ENCODE assay signal across 24 cellular contexts in the genomic region with DNA sequence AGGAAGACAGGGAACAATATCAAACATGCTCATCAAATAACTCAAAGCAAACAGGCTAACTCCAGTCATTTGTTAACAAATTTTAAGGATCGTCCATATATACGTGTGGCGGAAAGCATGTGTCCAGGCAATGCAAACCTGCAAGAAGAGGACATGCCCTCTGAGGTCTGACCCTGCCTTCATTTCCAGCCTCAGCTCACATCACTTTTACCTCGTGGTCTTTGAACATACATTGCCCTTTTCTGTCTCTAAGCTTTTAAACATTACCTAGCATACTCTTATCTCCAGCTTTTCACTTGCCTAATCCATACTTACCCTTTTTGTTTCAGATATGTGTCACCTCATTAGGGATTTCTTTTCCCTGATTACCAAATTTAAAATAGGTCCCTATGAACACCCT.
"Had no signal": no experiment of that assay in that cellular context is flagged by ENCODE, and none has a peak within 500 bp of the region (broad histone marks: within the 10 kb centered on the region; RNA-seq: fewer than 3 reads in every experiment).

No MANE protein-coding gene starts in this region.

- H3K27ac ChIP-seq: ascending aorta, ovary, prostate gland, upper lobe of left lung, vagina had no signal

- H3K27me3 ChIP-seq: ascending aorta, heart left ventricle, ovary, upper lobe of left lung, vagina had no signal

- H3K9me3 ChIP-seq: ascending aorta, ovary, prostate gland, upper lobe of left lung, vagina had no signal

- ATAC-seq: stimulated activated memory B cell treated with anti-CD40 and anti-IgM and Interleukin-4, amounts not matched to agents 10 μg/mL and 1 μg/mL and 100 μg/mL, for 72 hours; stimulated activated naive CD8-positive, alpha-beta T cell treated with anti-CD3 and anti-CD28 coated beads, Interleukin-15, amount 100 ng/mL, for 72 hours had no signal

- H3K4me3 ChIP-seq: ascending aorta, heart left ventricle, ovary, prostate gland, smooth muscle cell, upper lobe of left lung, vagina had no signal

- H3K4me1 Mint-ChIP-seq: activated naive CD4-positive, alpha-beta T cell treated with anti-CD3 and anti-CD28 coated beads, Interleukin-2, amount 10 ng/mL, durations not matched to agents 7 days and 5 days; activated naive CD8-positive, alpha-beta T cell treated with anti-CD3 and anti-CD28 coated beads, Interleukin-2, amount 10 ng/mL, durations not matched to agents 7 days and 5 days; naive B cell; stimulated activated memory B cell treated with anti-CD40 and anti-IgM and Interleukin-4, amounts not matched to agents 10 μg/mL and 1 μg/mL and 100 μg/mL, for 72 hours; stimulated activated naive CD8-positive, alpha-beta T cell treated with anti-CD3 and anti-CD28 coated beads, Interleukin-15, amount 100 ng/mL, for 72 hours had no signal

- H3K36me3 Mint-ChIP-seq: activated naive CD4-positive, alpha-beta T cell treated with anti-CD3 and anti-CD28 coated beads, Interleukin-2, amount 10 ng/mL, durations not matched to agents 7 days and 5 days; activated naive CD8-positive, alpha-beta T cell treated with anti-CD3 and anti-CD28 coated beads, Interleukin-2, amount 10 ng/mL, durations not matched to agents 7 days and 5 days; naive B cell; stimulated activated memory B cell treated with anti-CD40 and anti-IgM and Interleukin-4, amounts not matched to agents 10 μg/mL and 1 μg/mL and 100 μg/mL, for 72 hours had no signal

- H3K27ac Mint-ChIP-seq: activated naive CD4-positive, alpha-beta T cell treated with anti-CD3 and anti-CD28 coated beads, Interleukin-2, amount 10 ng/mL, durations not matched to agents 7 days and 5 days; activated naive CD8-positive, alpha-beta T cell treated with anti-CD3 and anti-CD28 coated beads, Interleukin-2, amount 10 ng/mL, durations not matched to agents 7 days and 5 days; naive B cell; stimulated activated memory B cell treated with anti-CD40 and anti-IgM and Interleukin-4, amounts not matched to agents 10 μg/mL and 1 μg/mL and 100 μg/mL, for 72 hours; stimulated activated naive CD8-positive, alpha-beta T cell treated with anti-CD3 and anti-CD28 coated beads, Interleukin-15, amount 100 ng/mL, for 72 hours had no signal

- H3K27me3 Mint-ChIP-seq: activated naive CD4-positive, alpha-beta T cell treated with anti-CD3 and anti-CD28 coated beads, Interleukin-2, amount 10 ng/mL, durations not matched to agents 7 days and 5 days; activated naive CD8-positive, alpha-beta T cell treated with anti-CD3 and anti-CD28 coated beads, Interleukin-2, amount 10 ng/mL, durations not matched to agents 7 days and 5 days; naive B cell; stimulated activated memory B cell treated with anti-CD40 and anti-IgM and Interleukin-4, amounts not matched to agents 10 μg/mL and 1 μg/mL and 100 μg/mL, for 72 hours; stimulated activated naive CD8-positive, alpha-beta T cell treated with anti-CD3 and anti-CD28 coated beads, Interleukin-15, amount 100 ng/mL, for 72 hours had no signal

- H3K4me3 Mint-ChIP-seq: activated naive CD4-positive, alpha-beta T cell treated with anti-CD3 and anti-CD28 coated beads, Interleukin-2, amount 10 ng/mL, durations not matched to agents 7 days and 5 days; activated naive CD8-positive, alpha-beta T cell treated with anti-CD3 and anti-CD28 coated beads, Interleukin-2, amount 10 ng/mL, durations not matched to agents 7 days and 5 days; brain; naive B cell; stimulated activated memory B cell treated with anti-CD40 and anti-IgM and Interleukin-4, amounts not matched to agents 10 μg/mL and 1 μg/mL and 100 μg/mL, for 72 hours; stimulated activated naive CD8-positive, alpha-beta T cell treated with anti-CD3 and anti-CD28 coated beads, Interleukin-15, amount 100 ng/mL, for 72 hours had no signal

- H3K4me1 ChIP-seq: ascending aorta, prostate gland had no signal

- H3K36me3 ChIP-seq: ascending aorta, heart left ventricle, ovary, prostate gland, upper lobe of left lung, vagina had no signal

- DNase-seq: activated CD4-positive, alpha-beta T cell treated with anti-CD3 and anti-CD28 coated beads for 4 hours; activated CD4-positive, alpha-beta T cell treated with anti-CD3 and anti-CD28 coated beads, Interleukin-2, amount 50 U/mL, for 48 hours; activated CD8-positive, alpha-beta memory T cell treated with anti-CD3 and anti-CD28 coated beads for 24 hours; activated effector memory CD4-positive, alpha-beta T cell treated with Interleukin-2 at 50 U/mL for 16 hours; activated naive CD4-positive, alpha-beta T cell treated with anti-CD3 and anti-CD28 coated beads, Interleukin-2, amount 10 ng/mL, durations not matched to agents 7 days and 5 days; activated naive CD8-positive, alpha-beta T cell treated with anti-CD3 and anti-CD28 coated beads, Interleukin-2, amount 10 ng/mL, durations not matched to agents 7 days and 5 days; cortex of kidney; heart left ventricle; left ventricle myocardium superior; naive B cell; ovary; retina; stimulated activated CD4-positive, alpha-beta T cell treated with anti-CD3 and anti-CD28 coated beads, Interleukin-1b, Interleukin-23, amount 100 ng/mL, for 48 hours; stimulated activated CD4-positive, alpha-beta T cell treated with anti-CD3 and anti-CD28 coated beads, Interleukin-4, amount 100 ng/mL, for 4 hours; stimulated activated CD8-positive, alpha-beta memory T cell treated with anti-CD3 and anti-CD28 coated beads, Interleukin-4, amount 100 ng/mL, for 48 hours; stimulated activated naive CD8-positive, alpha-beta T cell treated with anti-CD3 and anti-CD28 coated beads, Interleukin-15, amount 100 ng/mL, for 72 hours; substantia nigra; upper lobe of left lung had no signal
